1 cellular context compared by ENCODE assay signal in the genomic region with DNA sequence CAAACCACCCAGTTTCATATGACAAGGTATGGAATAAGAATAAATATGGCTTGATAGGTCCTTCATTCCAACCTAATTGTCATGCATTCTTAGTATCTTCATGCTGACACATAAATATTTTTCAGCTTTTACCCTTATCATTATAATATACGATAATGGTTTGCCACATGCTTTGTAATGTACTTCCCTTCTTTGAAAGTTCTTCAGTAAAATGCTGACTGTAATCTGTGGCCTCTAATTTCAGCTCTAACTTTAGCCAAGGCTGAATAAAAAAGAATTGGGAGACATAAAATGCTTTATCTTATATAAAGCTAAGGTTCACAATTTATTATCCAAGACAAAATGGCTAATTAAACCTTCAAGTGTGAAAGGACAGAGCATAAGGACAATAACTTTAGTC.
A peak's percentile ranks its signal among the peaks of the same experiment; 100 is the strongest.
TF ChIP-seq lines count a peak whose summit lies in the region.

No MANE protein-coding gene starts in this region.

TF ChIP-seq in K562, 482 proteins besides CTCF, POLR2A, EP300 and RAD21 (continued from another document):
- TF ChIP-seq E2F5 (CRISPR knock-in tag; IDR thresholded peaks at IDR 0.05) (no peak), RBM39 (optimal IDR thresholded peaks at IDR 0.05; ENCODE audit: low read depth, low read length) (no peak), C11orf30 (IDR thresholded peaks at IDR 0.05; ENCODE audit: low read depth) (peak; percentile 51; the same call in 1 of the 2 replicates), ZNF408 (CRISPR knock-in tag; IDR thresholded peaks at IDR 0.05; ENCODE audit: low read depth) (no peak), LCOR (CRISPR knock-in tag; IDR thresholded peaks at IDR 0.05) (no peak), CBX8 (IDR thresholded peaks at IDR 0.05; ENCODE audit: borderline replicate concordance, extremely low read depth, low read depth, low read length, poor library complexity, severe bottlenecking) (no peak), NFE2 (IDR thresholded peaks at IDR 0.05; ENCODE audit: low read depth) (peak; percentile 68), PYGO2 (tag; IDR thresholded peaks at IDR 0.05) (no peak), DMBX1 (CRISPR knock-in tag; IDR thresholded peaks at IDR 0.05; ENCODE audit: borderline replicate concordance) (no peak), MIER1 (IDR thresholded peaks at IDR 0.05; ENCODE audit: low read depth) (no peak), ZNF197 (CRISPR knock-in tag; IDR thresholded peaks at IDR 0.05; ENCODE audit: low read depth) (no peak), MAFF (IDR thresholded peaks at IDR 0.05; ENCODE audit: low read length) (peak; percentile 32; the same call in 1 of the 2 replicates), ZNF316 (IDR thresholded peaks at IDR 0.05) (peak; percentile 50), CHD7 (IDR thresholded peaks at IDR 0.05; ENCODE audit: low read depth, low read length) (no peak), SMAD4 (CRISPR knock-in tag; conservative IDR thresholded peaks at IDR 0.05) (no peak), CREM (IDR thresholded peaks at IDR 0.05; ENCODE audit: low read depth) (no peak), MAFG (tag; conservative IDR thresholded peaks at IDR 0.05) (peak; percentile 54; the same call in 1 of the 2 replicates)
- TF ChIP-seq, protein P1, sequence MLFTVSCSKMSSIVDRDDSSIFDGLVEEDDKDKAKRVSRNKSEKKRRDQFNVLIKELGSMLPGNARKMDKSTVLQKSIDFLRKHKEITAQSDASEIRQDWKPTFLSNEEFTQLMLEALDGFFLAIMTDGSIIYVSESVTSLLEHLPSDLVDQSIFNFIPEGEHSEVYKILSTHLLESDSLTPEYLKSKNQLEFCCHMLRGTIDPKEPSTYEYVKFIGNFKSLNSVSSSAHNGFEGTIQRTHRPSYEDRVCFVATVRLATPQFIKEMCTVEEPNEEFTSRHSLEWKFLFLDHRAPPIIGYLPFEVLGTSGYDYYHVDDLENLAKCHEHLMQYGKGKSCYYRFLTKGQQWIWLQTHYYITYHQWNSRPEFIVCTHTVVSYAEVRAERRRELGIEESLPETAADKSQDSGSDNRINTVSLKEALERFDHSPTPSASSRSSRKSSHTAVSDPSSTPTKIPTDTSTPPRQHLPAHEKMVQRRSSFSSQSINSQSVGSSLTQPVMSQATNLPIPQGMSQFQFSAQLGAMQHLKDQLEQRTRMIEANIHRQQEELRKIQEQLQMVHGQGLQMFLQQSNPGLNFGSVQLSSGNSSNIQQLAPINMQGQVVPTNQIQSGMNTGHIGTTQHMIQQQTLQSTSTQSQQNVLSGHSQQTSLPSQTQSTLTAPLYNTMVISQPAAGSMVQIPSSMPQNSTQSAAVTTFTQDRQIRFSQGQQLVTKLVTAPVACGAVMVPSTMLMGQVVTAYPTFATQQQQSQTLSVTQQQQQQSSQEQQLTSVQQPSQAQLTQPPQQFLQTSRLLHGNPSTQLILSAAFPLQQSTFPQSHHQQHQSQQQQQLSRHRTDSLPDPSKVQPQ (CRISPR knock-in tag; IDR thresholded peaks at IDR 0.05; ENCODE audit: borderline replicate concordance) = no peak
